ENCODE assay signal across 21 cellular contexts in genomic region chr1:3356827-3357457, GRCh38.
"Had no signal": no experiment of that assay in that cellular context is flagged by ENCODE, and none has a peak within 500 bp of the region (broad histone marks: within the 10 kb centered on the region; RNA-seq: fewer than 3 reads in every experiment).

No MANE protein-coding gene starts in this region.

- DNase-seq: activated CD4-positive, alpha-beta T cell treated with anti-CD3 and anti-CD28 coated beads, Interleukin-2, amount 50 U/mL, for 1 hour; activated CD8-positive, alpha-beta memory T cell treated with anti-CD3 and anti-CD28 coated beads, Interleukin-2, amount 50 U/mL, for 4 hours; activated naive CD4-positive, alpha-beta T cell treated with anti-CD3 and anti-CD28 coated beads for 36 hours; activated naive CD8-positive, alpha-beta T cell treated with anti-CD3 and anti-CD28 coated beads, Interleukin-2, amount 50 U/mL, for 24 hours; activated T-cell treated with anti-CD3 and anti-CD28 coated beads, Interleukin-2, amount 50 U/mL, for 4 hours; anterior cingulate cortex; foreskin fibroblast; islet precursor cell; left colon; lower lobe of right lung; spleen; stimulated activated CD4-positive, alpha-beta T cell treated with anti-CD3 and anti-CD28 coated beads, Interleukin-4, amount 100 ng/mL, for 4 hours; T-helper 1 cell; T1000; testis had no signal

- H3K4me3 ChIP-seq: breast epithelium, lower lobe of right lung, spleen, testis had no signal

- H2AFZ ChIP-seq: parathyroid adenoma had no signal

- ATAC-seq: activated CD4-positive, CD25-positive, alpha-beta regulatory T cell treated with anti-CD3 and anti-CD28 coated beads, Interleukin-2, amount 50 U/mL, for 24 hours; activated naive CD8-positive, alpha-beta T cell treated with anti-CD3 and anti-CD28 coated beads, Interleukin-2, amount 50 U/mL, for 24 hours; activated T-cell treated with anti-CD3 and anti-CD28 coated beads, Interleukin-2, amount 50 U/mL, for 4 hours; left colon; lower lobe of right lung; natural killer cell treated with Interleukin-12 subunit alpha and Interleukin-12 subunit beta and Interleukin-15 and Interleukin-18, amount 100 ng/mL, for 72 hours; stimulated activated memory B cell treated with anti-CD40 and anti-IgM and Interleukin-4, amounts not matched to agents 10 μg/mL and 1 μg/mL and 100 μg/mL, for 72 hours had no signal

- H3K36me3 ChIP-seq: breast epithelium, lower lobe of right lung, spleen had no signal

- H3K9ac ChIP-seq: parathyroid adenoma had no signal

- H3K4me1 ChIP-seq: breast epithelium, lower lobe of right lung, parathyroid adenoma had no signal

- H3K79me2 ChIP-seq: parathyroid adenoma had no signal

- H3K27ac ChIP-seq: breast epithelium, epithelial cell of prostate, lower lobe of right lung, parathyroid adenoma, spleen, testis had no signal

- H3K9me3 ChIP-seq: breast epithelium, lower lobe of right lung, spleen, testis had no signal

- H3K27me3 ChIP-seq: testis had no signal
